ENCODE assay signal across 16 cellular contexts in genomic region chr15:80972276-80972675, GRCh38. TPM values are rescaled to one million over a fixed set of nuclear protein-coding genes. Genes with fewer than 3 reads are reported as not detected.
DNase-seq lines count a peak whose midpoint lies in the region; ATAC-seq, FAIRE-seq and TF ChIP-seq lines count a peak whose summit lies in the region.
"Had no signal": no experiment of that assay in that cellular context is flagged by ENCODE, and none has a peak within 500 bp of the region (broad histone marks: within the 10 kb centered on the region; RNA-seq: fewer than 3 reads in every experiment).

No MANE protein-coding gene starts in this region.

- TF ChIP-seq EP300 in H1 (IDR thresholded peaks at IDR 0.05; ENCODE audit: borderline replicate concordance in 1 of 2, low read depth in 2 of 2, low read length in 2 of 2): no peak
- TF ChIP-seq EP300 in upper lobe of left lung (IDR thresholded peaks at IDR 0.05): no peak

- H3K56ac ChIP-seq in H9 (ENCODE audit: insufficient read length, low read depth, low read length) (no peak overlapping the region), H1 (replicated peaks; ENCODE audit: insufficient read length, low read depth, low read length) (no peak overlapping the region)

- no peaks in the 10 kb centered on the region for H3K9me3 ChIP-seq in right atrium auricular region
- no peaks in the 10 kb centered on the region for H3K9me3 ChIP-seq in H9 (ENCODE audit: control insufficient read depth, low read depth, low read length)
- no peaks in the 10 kb centered on the region for H3K9me3 ChIP-seq in H1 (ENCODE audit: insufficient read depth in 2 of 2, low read depth in 1 of 2, low read length in 1 of 2)
- no peaks in the 10 kb centered on the region for H3K9me3 ChIP-seq in upper lobe of left lung
- H3K9me3 ChIP-seq in mammary epithelial cell (replicated peaks; ENCODE audit: insufficient read depth, low read length): no peaks in the 10 kb centered on the region
- H3K9me3 ChIP-seq: BLaER1 had no signal

- no peaks in the 10 kb centered on the region for H3K9me3 Mint-ChIP-seq in H9

- H3K27me3 Mint-ChIP-seq in H9 (ENCODE audit: low read depth): no peaks in the 10 kb centered on the region
- H3K27me3 Mint-ChIP-seq: CD4-positive, alpha-beta memory T cell had no signal

- H3K79me2 ChIP-seq in H9 (ENCODE audit: insufficient read depth, low read length) (peaks cover 7% of the 10 kb centered on the region; the same call in 1 of the 2 replicates), H1 (ENCODE audit: control insufficient read depth in 1 of 2, insufficient read depth in 2 of 2, low read length in 2 of 2) (peaks cover 0 to 28% of the 10 kb centered on the region in 2 experiments; a peak in 2 of 4 replicates), mammary epithelial cell (ENCODE audit: insufficient read depth, low read length) (peaks cover 17% of the 10 kb centered on the region)

- in situ Hi-C loops in mammary epithelial cell (cut with MboI; ENCODE audit: low sequenced_read_pairs in 2 of 2): loop anchor here (5.0 to 25.0 kb wide), 4 partner anchors 195 to 517 kb away; partner anchors contain the start of gene CEMIP (in 1 of the 2)

- peaks cover 6% of the 10 kb centered on the region for H3K79me1 ChIP-seq in H9 (ENCODE audit: insufficient read depth, low read depth, low read length, poor library complexity, severe bottlenecking)
- H3K79me1 ChIP-seq in H1 (ENCODE audit: low read depth, low read length): peaks cover 7% of the 10 kb centered on the region

- WGBS in H9 (ENCODE audit: extremely low coverage, insufficient read length, low lambda C conversion rate): no CpG with 5 or more reads among the region's 3 CpGs
- 93% methylated on average over 3 of the region's 3 CpGs; no CpG with 5 or more reads in 1 of the 2 experiments for WGBS in H1 (ENCODE audit: extremely low coverage in 1 of 2, insufficient coverage in 1 of 2, insufficient read length in 1 of 2, insufficient replicate concordance in 2 of 2, low coverage in 1 of 2, low lambda C conversion rate in 2 of 2, missing lambda C conversion rate in 1 of 2), 2 experiments
- 92 to 95% methylated on average over 3 of the region's 3 CpGs for WGBS in upper lobe of left lung, 2 donors
- 72% methylated on average over 2 of the region's 3 CpGs for WGBS in mammary epithelial cell (ENCODE audit: low coverage, missing lambda C conversion rate)

- H2BK20ac ChIP-seq in H9 (ENCODE audit: low read depth, low read length, poor library complexity, severe bottlenecking) (no peak overlapping the region), H1 (ENCODE audit: low read length) (peak overlapping the region; percentile 86; the same call in 1 of the 2 replicates)

- H2BK15ac ChIP-seq in H9 (ENCODE audit: low read depth, low read length): no peak overlapping the region
- 0 out of 2 replicates have a peak overlapping the region, but pooled peaks have one; percentile 18 for H2BK15ac ChIP-seq in H1 (ENCODE audit: low read length)

- ATAC-seq in left cardiac atrium (no peak), upper lobe of left lung (ENCODE audit: low FRiP score in 2 of 2) (no peak)

- no TSS peak for BruUV-seq in mammary epithelial cell (replicated peaks; lab: Mats Ljungman, UMichigan)

- peaks cover 46 to 50% of the 10 kb centered on the region in 2 experiments for H3K4me1 Mint-ChIP-seq in H9
- H3K4me1 Mint-ChIP-seq: CD14-positive monocyte had no signal

- CTCF ChIA-PET in H1 (lab: Charles Lee; ENCODE audit: partially characterized antibody): interaction anchor here (0.6 to 5.3 kb wide), 6 partner anchors 16 to 516 kb away, joined by 3 to 71 read pairs (median 3); no protein-coding TSS in a partner anchor
- CTCF ChIA-PET in mammary epithelial cell (lab: Charles Lee; ENCODE audit: low non-redundant PET): no interaction called here

- no peak overlapping the region for H4K8ac ChIP-seq in H9 (replicated peaks; ENCODE audit: insufficient read length, low read depth, low read length)
- no peak overlapping the region for H4K8ac ChIP-seq in H1 (ENCODE audit: extremely low read depth, insufficient read depth, low read length)

- no peaks in the 10 kb centered on the region for H3K23me2 ChIP-seq in H9 (ENCODE audit: insufficient read length, low read depth, low read length, poor library complexity, severe bottlenecking)
- H3K23me2 ChIP-seq in H1 (ENCODE audit: low read depth, low read length): no peaks in the 10 kb centered on the region

- H2AK5ac ChIP-seq in H9 (ENCODE audit: insufficient read length, low read length) (no peak overlapping the region), H1 (ENCODE audit: low read depth, low read length) (no peak overlapping the region)

- TF ChIP-seq POLR2A in H1 (IDR thresholded peaks at IDR 0.05; ENCODE audit: control extremely low read depth in 1 of 2, low read depth in 2 of 2, low read length in 2 of 2) (no peak), upper lobe of left lung (IDR thresholded peaks at IDR 0.05) (no peak)

- H3K18ac ChIP-seq in H9 (ENCODE audit: insufficient read length, low read depth, low read length) (no peak overlapping the region), H1 (ENCODE audit: extremely low read depth, low read length) (no peak overlapping the region)

- intact Hi-C loops in left cardiac atrium (cut with DNase I) (loop anchor here (5.0 to 10.0 kb wide), 3 partner anchors 407 to 517 kb away; no protein-coding TSS in a partner anchor), mammary epithelial cell (cut with micrococcal nuclease) (loop anchor here (5.0 kb wide), 1 partner anchor 115 kb away; no protein-coding TSS in a partner anchor)

- TF ChIP-seq CTCF in right atrium auricular region (IDR thresholded peaks at IDR 0.05): no peak
- no peak for TF ChIP-seq CTCF in H9 (conservative IDR thresholded peaks at IDR 0.05)
- TF ChIP-seq CTCF in H1 (IDR thresholded peaks at IDR 0.05; ENCODE audit: control extremely low read depth in 1 of 3, insufficient read depth in 1 of 3, low read depth in 1 of 3, low read length in 3 of 3): no peak
- TF ChIP-seq CTCF in upper lobe of left lung (IDR thresholded peaks at IDR 0.05): no peak
- no peak for TF ChIP-seq CTCF in mammary epithelial cell (conservative IDR thresholded peaks at IDR 0.05 in 1 of 2, IDR thresholded peaks at IDR 0.05 in 1 of 2; ENCODE audit: extremely low read depth in 1 of 2, insufficient read depth in 1 of 2, low read depth in 1 of 2, low read length in 2 of 2)

- H4K20me1 ChIP-seq in H9 (ENCODE audit: control insufficient read depth, insufficient read depth, insufficient read length) (no peaks in the 10 kb centered on the region), H1 (replicated peaks in 1 of 2; ENCODE audit: control insufficient read depth in 1 of 2, insufficient read depth in 2 of 2, low read length in 2 of 2) (peaks cover 6 to 11% of the 10 kb centered on the region in 2 experiments), mammary epithelial cell (ENCODE audit: insufficient read depth, low read length) (peaks cover 6% of the 10 kb centered on the region)

- POLR2A ChIA-PET in H1 (lab: Charles Lee; ENCODE audit: partially characterized antibody): interaction anchor here (1.4 kb wide), 1 partner anchor 15 kb away, joined by 4 read pairs; no protein-coding TSS in a partner anchor

- H3K4me2 ChIP-seq in H9 (ENCODE audit: insufficient read depth, insufficient read length, low read length): no peak overlapping the region
- H3K4me2 ChIP-seq in H1 (ENCODE audit: insufficient read depth in 1 of 2, low read depth in 2 of 2, low read length in 2 of 2): no peak overlapping the region
- H3K4me2 ChIP-seq in mammary epithelial cell (ENCODE audit: insufficient read depth, low read depth, low read length): no peak overlapping the region
- H3K4me2 ChIP-seq: BLaER1 had no signal

- no peak for FAIRE-seq in H1 (lab: Jason Lieb, UNC)
- FAIRE-seq: A204.1 had no signal

- no peaks in the 10 kb centered on the region for H3K27me3 ChIP-seq in right atrium auricular region
- no peaks in the 10 kb centered on the region for H3K27me3 ChIP-seq in H9 (ENCODE audit: insufficient read depth, low read length)
- no peaks in the 10 kb centered on the region for H3K27me3 ChIP-seq in H1 (replicated peaks in 1 of 4; ENCODE audit: control insufficient read depth in 3 of 4, extremely low read depth in 1 of 4, insufficient read depth in 3 of 4, low read length in 3 of 4)
- no peaks in the 10 kb centered on the region for H3K27me3 ChIP-seq in upper lobe of left lung
- no peaks in the 10 kb centered on the region for H3K27me3 ChIP-seq in mammary epithelial cell (ENCODE audit: insufficient read depth, low read length)
- H3K27me3 ChIP-seq: BLaER1 had no signal

- H3K36me3 ChIP-seq in right atrium auricular region (no peaks in the 10 kb centered on the region), H1 (ENCODE audit: control insufficient read depth in 2 of 4, insufficient read depth in 4 of 4, low read length in 3 of 4) (peaks cover 0 to 3% (median 0%) of the 10 kb centered on the region in 4 experiments; a peak in 2 of 8 replicates), upper lobe of left lung (peaks cover 0 to 32% (median 8%) of the 10 kb centered on the region in 4 donors), mammary epithelial cell (ENCODE audit: insufficient read depth, low read length) (peaks cover 2% of the 10 kb centered on the region)

- no peak overlapping the region for H2BK120ac ChIP-seq in H9 (ENCODE audit: low read depth, low read length, poor library complexity, severe bottlenecking)
- H2BK120ac ChIP-seq in H1 (replicated peaks; ENCODE audit: low read depth, low read length): no peak overlapping the region

- H3K23ac ChIP-seq in H9 (ENCODE audit: insufficient read length, low read depth, low read length): no peak overlapping the region
- no peak overlapping the region for H3K23ac ChIP-seq in H1 (ENCODE audit: insufficient read length)

- H3K9ac ChIP-seq in H9 (ENCODE audit: extremely low read depth, insufficient read length, low read length) (no peak overlapping the region), H1 (replicated peaks in 1 of 4; ENCODE audit: extremely low read depth in 1 of 4, low read depth in 3 of 4, low read length in 3 of 4) (no peak overlapping the region), mammary epithelial cell (ENCODE audit: insufficient read depth, low read length) (no peak overlapping the region)
- H3K9ac ChIP-seq: BLaER1 had no signal

- H2BK5ac ChIP-seq in H9 (ENCODE audit: insufficient read length, low read length): no peak overlapping the region
- no peak overlapping the region; the same call in 1 of the 2 replicates for H2BK5ac ChIP-seq in H1 (ENCODE audit: low read depth, low read length)

- H3K27ac Mint-ChIP-seq in H9: peak overlapping the region in 2 of 3 experiments; percentile 30 to 62; a peak in 1 of 7 replicates
- H3K27ac Mint-ChIP-seq: CD14-positive monocyte had no signal

- no peak for TF ChIP-seq RAD21 in H1 (IDR thresholded peaks at IDR 0.05 in 1 of 2, conservative IDR thresholded peaks at IDR 0.05 in 1 of 2; ENCODE audit: low read depth in 2 of 2, low read length in 2 of 2)

- H3K4me1 ChIP-seq in right atrium auricular region (peaks cover 0 to 9% of the 10 kb centered on the region in 2 donors), H9 (ENCODE audit: insufficient read depth, low read length) (peaks cover 12% of the 10 kb centered on the region), H1 (replicated peaks in 1 of 4; ENCODE audit: control insufficient read depth in 3 of 4, insufficient read depth in 4 of 4, low read length in 3 of 4) (peaks cover 10 to 28% (median 14%) of the 10 kb centered on the region in 4 experiments), upper lobe of left lung (peaks cover 0 to 8% (median 6%) of the 10 kb centered on the region in 4 donors), mammary epithelial cell (ENCODE audit: insufficient read depth, low read length) (no peaks in the 10 kb centered on the region)
- H3K4me1 ChIP-seq: BLaER1 had no signal

- H3K14ac ChIP-seq in H9 (ENCODE audit: insufficient read depth, low read length) (no peak overlapping the region), H1 (ENCODE audit: insufficient read length) (no peak overlapping the region)

- H4K91ac ChIP-seq in H9 (ENCODE audit: insufficient read length, low read depth, low read length) (no peak overlapping the region), H1 (replicated peaks; ENCODE audit: insufficient read length, low read length) (no peak overlapping the region)

- no peak overlapping the region for H3K4ac ChIP-seq in H9 (ENCODE audit: low read depth, low read length)
- H3K4ac ChIP-seq in H1 (replicated peaks; ENCODE audit: insufficient read length, low read depth, low read length): no peak overlapping the region

- no peak overlapping the region for H3K4me3 Mint-ChIP-seq in H9
- H3K4me3 Mint-ChIP-seq: CD14-positive monocyte; CD4-positive, alpha-beta memory T cell had no signal

- dilution Hi-C loops in mammary epithelial cell (cut with HindIII; ENCODE audit: low sequenced_read_pairs): no loop called here

- H2AFZ ChIP-seq in H9 (ENCODE audit: low read length) (no peak overlapping the region), H1 (ENCODE audit: low read length) (no peak overlapping the region), mammary epithelial cell (ENCODE audit: low read depth, low read length) (no peak overlapping the region)

- H2BK12ac ChIP-seq in H9 (ENCODE audit: insufficient read length, low read depth, low read length): no peak overlapping the region
- H2BK12ac ChIP-seq in H1 (ENCODE audit: low read depth, low read length): no peak overlapping the region

- H3K27ac ChIP-seq in right atrium auricular region: no peak overlapping the region
- no peak overlapping the region for H3K27ac ChIP-seq in H9 (ENCODE audit: insufficient read length, low read depth, low read length)
- H3K27ac ChIP-seq in H1 (ENCODE audit: low read depth, low read length): no peak overlapping the region
- H3K27ac ChIP-seq in upper lobe of left lung: no peak overlapping the region
- H3K27ac ChIP-seq in mammary epithelial cell (ENCODE audit: insufficient read depth, low read depth, low read length): no peak overlapping the region
- H3K27ac ChIP-seq: BLaER1 had no signal

- peaks cover 6 to 37% (median 27%) of the 10 kb centered on the region in 3 experiments; a peak in 6 of 7 replicates for H3K36me3 Mint-ChIP-seq in H9 (ENCODE audit: insufficient read depth in 1 of 3, low read depth in 3 of 3)

- H4K5ac ChIP-seq in H9 (ENCODE audit: insufficient read length, low read depth, low read length) (no peak overlapping the region), H1 (ENCODE audit: insufficient read length, low read depth, low read length) (no peak overlapping the region)

- DNase-seq in right atrium auricular region (ENCODE audit: low spot score) (peak; percentile 26), left cardiac atrium (no peak), H9 (no peak), H1 (ENCODE audit: low read depth in 1 of 2, low spot score in 2 of 2) (no peak), upper lobe of left lung (no peak), mammary epithelial cell (no peak), AG08396 (ENCODE audit: low spot score) (no peak)
- DNase-seq: ACHN; Calu3; CD4-positive, alpha-beta memory T cell; DMS79 treated with DMSO at 0.1 percent for 48 hours; GF-D8; HCEC 1CT had no signal

- H3T11ph ChIP-seq in H9 (ENCODE audit: low read length): no peak overlapping the region

- H3K4me3 ChIP-seq in right atrium auricular region: no peak overlapping the region
- no peak overlapping the region for H3K4me3 ChIP-seq in H1 (ENCODE audit: extremely low read depth in 1 of 4, insufficient read depth in 2 of 4, low read depth in 3 of 4, low read length in 4 of 4)
- H3K4me3 ChIP-seq in upper lobe of left lung: no peak overlapping the region
- no peak overlapping the region for H3K4me3 ChIP-seq in mammary epithelial cell (replicated peaks in 1 of 3; ENCODE audit: insufficient read depth in 1 of 3, low read depth in 2 of 3, low read length in 3 of 3)
- H3K4me3 ChIP-seq: BLaER1 had no signal

RNA-seq across cellular contexts. Expression of gene MESD, which starts 17.3 kb away (rescaled TPM):
- total RNA-seq in right atrium auricular region (10 to 100 TPM; 11.3 to 14.5 TPM), left cardiac atrium (10 to 100 TPM; 17.3 to 19.4 TPM), H9 (2021) (29.1 and 30.1 TPM in 2 replicates), upper lobe of left lung (10 to 100 TPM; 18.2 to 35.6 (median 23.5) TPM), mammary epithelial cell (10 to 100 TPM; 13.2 to 25.9 TPM)
- total RNA-seq in H1 (2021; fragmentation: NEBNext Ultra II Directional; extraction: Animal tissue kit (Norgen Biotek cat#: 25700)): 28.3 and 30.2 TPM in 2 replicates
- polyA plus RNA-seq in H1 (2011; rRNA removed) (9.0 and 11.0 TPM in 2 replicates), mammary epithelial cell (15.7 TPM)
- 13.8 TPM for polyA plus RNA-seq in H1 (2011; cell fraction: cytosol; rRNA removed)
- polyA plus RNA-seq in H1 (2011; cell fraction: nucleus; rRNA removed): 14.7 TPM
- polyA plus RNA-seq in H1 (2012, experiment 1 of 2): 22.3 to 32.0 TPM (median 24.0 TPM) in 4 replicates
- 8.8 TPM for polyA plus RNA-seq in H1 (2012, experiment 2 of 2)
- polyA plus RNA-seq in H1 (2013, experiment 1 of 2): 36.2 TPM
- 45.6 TPM for polyA plus RNA-seq in H1 (2013, experiment 2 of 2)
- polyA minus RNA-seq in H1 (2011; rRNA and poly(A)+ RNA removed): 16.4 and 16.6 TPM in 2 replicates
- 14.2 TPM for polyA minus RNA-seq in H1 (2011; cell fraction: cytosol; rRNA and poly(A)+ RNA removed)
- 33.9 TPM for polyA minus RNA-seq in H1 (2011; cell fraction: nucleus; rRNA and poly(A)+ RNA removed)
- polyA minus RNA-seq in mammary epithelial cell: 26.1 TPM

RNA-seq across cellular contexts. Expression of gene TLNRD1, which starts 28.4 kb away (rescaled TPM):
- total RNA-seq in right atrium auricular region (10 to 100 TPM; 10.0 to 26.1 TPM), left cardiac atrium (10 to 100 TPM in 1 of 2 donors, 1 to 10 TPM in 1; 9.2 to 19.5 TPM), H9 (2021) (19.3 and 20.2 TPM in 2 replicates), upper lobe of left lung (10 to 100 TPM; 23.0 to 55.7 (median 36.0) TPM), mammary epithelial cell (10 to 100 TPM; 16.8 to 18.1 TPM)
- total RNA-seq in H1 (2021; fragmentation: NEBNext Ultra II Directional; extraction: Animal tissue kit (Norgen Biotek cat#: 25700)): 19.8 and 20.5 TPM in 2 replicates
- polyA plus RNA-seq in H1 (2011; rRNA removed) (12.2 and 15.5 TPM in 2 replicates), mammary epithelial cell (10.0 TPM)
- polyA plus RNA-seq in H1 (2011; cell fraction: cytosol; rRNA removed): 12.0 TPM
- 11.5 TPM for polyA plus RNA-seq in H1 (2011; cell fraction: nucleus; rRNA removed)
- 7.7 to 11.6 TPM (median 11.0 TPM) in 4 replicates for polyA plus RNA-seq in H1 (2012, experiment 1 of 2)
- polyA plus RNA-seq in H1 (2012, experiment 2 of 2): 10.8 TPM
- 11.0 TPM for polyA plus RNA-seq in H1 (2013, experiment 1 of 2)
- polyA plus RNA-seq in H1 (2013, experiment 2 of 2): 10.5 TPM
- 2.1 and 3.6 TPM in 2 replicates for polyA minus RNA-seq in H1 (2011; rRNA and poly(A)+ RNA removed)
- polyA minus RNA-seq in H1 (2011; cell fraction: cytosol; rRNA and poly(A)+ RNA removed): 13.8 TPM
- 14.3 TPM for polyA minus RNA-seq in H1 (2011; cell fraction: nucleus; rRNA and poly(A)+ RNA removed)
- 5.0 TPM for polyA minus RNA-seq in mammary epithelial cell
